In genomic region chr2:134218928-134219707, GRCh38 we compare ENCODE assay signal across 8 cellular contexts. TPM values are rescaled to one million over a fixed set of nuclear protein-coding genes. Genes with fewer than 3 reads are reported as not detected.
DNase-seq lines count a peak whose midpoint lies in the region; ATAC-seq and TF ChIP-seq lines count a peak whose summit lies in the region.
"Had no signal": no experiment of that assay in that cellular context is flagged by ENCODE, and none has a peak within 500 bp of the region (broad histone marks: within the 10 kb centered on the region; RNA-seq: fewer than 3 reads in every experiment).

No MANE protein-coding gene starts in this region.

- H3K27me3 Mint-ChIP-seq in activated CD4-positive, alpha-beta T cell treated with anti-CD3 and anti-CD28 coated beads for 36 hours: no peaks in the 10 kb centered on the region

- peaks cover 5 to 9% of the 10 kb centered on the region in 2 donors for H3K4me1 ChIP-seq in thyroid gland

- no peak for TF ChIP-seq POLR2A in thyroid gland (IDR thresholded peaks at IDR 0.05)

- peak overlapping the region; percentile 22 for H3K4me3 Mint-ChIP-seq in activated CD4-positive, alpha-beta T cell treated with anti-CD3 and anti-CD28 coated beads for 36 hours

- peak; percentile 61 for DNase-seq in activated CD4-positive, alpha-beta T cell treated with anti-CD3 and anti-CD28 coated beads for 36 hours
- DNase-seq in kidney tubule cell (ENCODE audit: low spot score) (peak; percentile 74), thyroid gland (no peak), amniotic stem cell (lab: John Stamatoyannopoulos, UW) (no peak), NCI-H2227 treated with DMSO at 0.1 percent for 48 hours (lab: John Stamatoyannopoulos, UW) (no peak)

- H3K9me3 Mint-ChIP-seq in activated CD4-positive, alpha-beta T cell treated with anti-CD3 and anti-CD28 coated beads for 36 hours (ENCODE audit: low read depth): peaks cover 9% of the 10 kb centered on the region

- peak overlapping the region; percentile 79 for H3K27ac Mint-ChIP-seq in activated CD4-positive, alpha-beta T cell treated with anti-CD3 and anti-CD28 coated beads for 36 hours

- peaks cover 3% of the 10 kb centered on the region for H3K36me3 Mint-ChIP-seq in activated CD4-positive, alpha-beta T cell treated with anti-CD3 and anti-CD28 coated beads for 36 hours (ENCODE audit: low read depth)

- no peaks in the 10 kb centered on the region for H3K27me3 ChIP-seq in thyroid gland

- TF ChIP-seq CTCF in thyroid gland (IDR thresholded peaks at IDR 0.05): no peak

- POLR2A ChIA-PET in activated CD4-positive, alpha-beta T cell treated with anti-CD3 and anti-CD28 coated beads for 36 hours (lab: Charles Lee): interaction anchor here (0.6 to 1.8 kb wide), 3 partner anchors 49 to 99 kb away, joined by 3 to 8 read pairs (median 5); no protein-coding TSS in a partner anchor

- no peak overlapping the region for H3K27ac ChIP-seq in thyroid gland

- no peak overlapping the region for H3K4me3 ChIP-seq in thyroid gland (replicated peaks in 1 of 3)

- peak; percentile 62 for ATAC-seq in GM19467 (IDR thresholded peaks at IDR 0.05; ENCODE audit: unreplicated experiment)
- ATAC-seq in HG03342 (IDR thresholded peaks at IDR 0.05; ENCODE audit: unreplicated experiment): peak; percentile 58
- ATAC-seq in activated CD4-positive, alpha-beta T cell treated with anti-CD3 and anti-CD28 coated beads for 36 hours: no peak
- ATAC-seq: Panc1 had no signal

- intact Hi-C loops in activated CD4-positive, alpha-beta T cell treated with anti-CD3 and anti-CD28 coated beads for 36 hours (cut with DNase I, micrococcal nuclease): loop anchor here (1.0 to 5.0 kb wide), 8 partner anchors 8 to 101 kb away; partner anchors contain the start of gene MGAT5 (in 1 of the 2)
- intact Hi-C loops in thyroid gland (cut with DNase I): no loop called here

- H3K4me1 Mint-ChIP-seq in activated CD4-positive, alpha-beta T cell treated with anti-CD3 and anti-CD28 coated beads for 36 hours: peaks cover 69% of the 10 kb centered on the region

- WGBS in thyroid gland, 2 donors: 89 to 90% methylated on average over 9 of the region's 9 CpGs

- CTCF ChIA-PET in activated CD4-positive, alpha-beta T cell treated with anti-CD3 and anti-CD28 coated beads for 36 hours (lab: Charles Lee): interaction anchor here (1.0 to 6.8 kb wide), 10 partner anchors 8 to 193 kb away, joined by 3 to 40 read pairs (median 6); no protein-coding TSS in a partner anchor

- H3K9me3 ChIP-seq in thyroid gland: no peaks in the 10 kb centered on the region

- H3K36me3 ChIP-seq in thyroid gland: no peaks in the 10 kb centered on the region

RNA-seq across cellular contexts. Expression of gene MGAT5, which starts 34.8 kb away (rescaled TPM):
- 10 to 100 TPM; 22.2 to 25.7 TPM for total RNA-seq in activated CD4-positive, alpha-beta T cell treated with anti-CD3 and anti-CD28 coated beads for 36 hours
- total RNA-seq in thyroid gland: 10 to 100 TPM; 47.5 to 64.4 (median 50.4) TPM

Comparison
In these comparisons a context has a peak if more than half of its experiments do, and no peak if none do; other contexts are left out.
1. DNase-seq: peak in activated CD4-positive, alpha-beta T cell treated with anti-CD3 and anti-CD28 coated beads for 36 hours (single experiment) and kidney tubule cell (single experiment); none in thyroid gland (0 of 2), amniotic stem cell (single experiment) and NCI-H2227 treated with DMSO at 0.1 percent for 48 hours (single experiment).